Comparison of ENCODE assay signal across 1 cellular context in the genomic region with DNA sequence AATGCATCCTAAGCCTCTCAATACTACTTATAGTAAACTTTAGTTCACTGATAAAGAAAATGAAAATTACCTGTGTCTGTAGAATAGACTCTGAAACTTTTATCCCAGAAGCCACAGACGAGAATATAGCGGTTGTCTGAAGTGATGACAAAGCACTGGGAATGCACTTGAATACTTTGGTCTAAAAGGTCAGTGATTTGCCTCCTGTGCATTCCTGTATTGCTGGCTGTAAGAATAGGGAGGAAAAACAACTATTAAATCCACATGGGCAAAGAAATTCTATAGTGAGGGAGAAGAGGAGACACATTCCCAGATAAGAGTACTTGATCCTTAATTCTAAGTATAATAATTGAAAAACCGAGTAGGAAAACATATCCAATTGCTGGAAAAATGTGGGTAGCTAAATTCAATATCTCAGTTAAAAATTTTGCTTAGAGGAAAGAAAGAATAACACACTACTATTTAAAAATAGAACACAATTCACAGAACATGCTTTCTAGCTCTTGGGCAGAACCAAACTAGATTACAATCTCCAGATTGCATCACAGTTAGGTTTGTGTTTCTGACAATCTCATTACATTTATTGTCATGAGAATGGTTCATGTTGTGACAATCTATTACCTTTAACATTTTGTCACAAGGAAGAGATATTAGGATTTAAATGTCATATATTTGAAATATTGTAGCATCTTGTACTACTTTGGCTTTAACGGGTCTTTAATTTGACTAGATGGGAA.
TF ChIP-seq lines count a peak whose summit lies in the region.

No MANE protein-coding gene starts in this region.

TF ChIP-seq in K562, 482 proteins besides CTCF, POLR2A, EP300 and RAD21:
- TF ChIP-seq, protein P1, sequence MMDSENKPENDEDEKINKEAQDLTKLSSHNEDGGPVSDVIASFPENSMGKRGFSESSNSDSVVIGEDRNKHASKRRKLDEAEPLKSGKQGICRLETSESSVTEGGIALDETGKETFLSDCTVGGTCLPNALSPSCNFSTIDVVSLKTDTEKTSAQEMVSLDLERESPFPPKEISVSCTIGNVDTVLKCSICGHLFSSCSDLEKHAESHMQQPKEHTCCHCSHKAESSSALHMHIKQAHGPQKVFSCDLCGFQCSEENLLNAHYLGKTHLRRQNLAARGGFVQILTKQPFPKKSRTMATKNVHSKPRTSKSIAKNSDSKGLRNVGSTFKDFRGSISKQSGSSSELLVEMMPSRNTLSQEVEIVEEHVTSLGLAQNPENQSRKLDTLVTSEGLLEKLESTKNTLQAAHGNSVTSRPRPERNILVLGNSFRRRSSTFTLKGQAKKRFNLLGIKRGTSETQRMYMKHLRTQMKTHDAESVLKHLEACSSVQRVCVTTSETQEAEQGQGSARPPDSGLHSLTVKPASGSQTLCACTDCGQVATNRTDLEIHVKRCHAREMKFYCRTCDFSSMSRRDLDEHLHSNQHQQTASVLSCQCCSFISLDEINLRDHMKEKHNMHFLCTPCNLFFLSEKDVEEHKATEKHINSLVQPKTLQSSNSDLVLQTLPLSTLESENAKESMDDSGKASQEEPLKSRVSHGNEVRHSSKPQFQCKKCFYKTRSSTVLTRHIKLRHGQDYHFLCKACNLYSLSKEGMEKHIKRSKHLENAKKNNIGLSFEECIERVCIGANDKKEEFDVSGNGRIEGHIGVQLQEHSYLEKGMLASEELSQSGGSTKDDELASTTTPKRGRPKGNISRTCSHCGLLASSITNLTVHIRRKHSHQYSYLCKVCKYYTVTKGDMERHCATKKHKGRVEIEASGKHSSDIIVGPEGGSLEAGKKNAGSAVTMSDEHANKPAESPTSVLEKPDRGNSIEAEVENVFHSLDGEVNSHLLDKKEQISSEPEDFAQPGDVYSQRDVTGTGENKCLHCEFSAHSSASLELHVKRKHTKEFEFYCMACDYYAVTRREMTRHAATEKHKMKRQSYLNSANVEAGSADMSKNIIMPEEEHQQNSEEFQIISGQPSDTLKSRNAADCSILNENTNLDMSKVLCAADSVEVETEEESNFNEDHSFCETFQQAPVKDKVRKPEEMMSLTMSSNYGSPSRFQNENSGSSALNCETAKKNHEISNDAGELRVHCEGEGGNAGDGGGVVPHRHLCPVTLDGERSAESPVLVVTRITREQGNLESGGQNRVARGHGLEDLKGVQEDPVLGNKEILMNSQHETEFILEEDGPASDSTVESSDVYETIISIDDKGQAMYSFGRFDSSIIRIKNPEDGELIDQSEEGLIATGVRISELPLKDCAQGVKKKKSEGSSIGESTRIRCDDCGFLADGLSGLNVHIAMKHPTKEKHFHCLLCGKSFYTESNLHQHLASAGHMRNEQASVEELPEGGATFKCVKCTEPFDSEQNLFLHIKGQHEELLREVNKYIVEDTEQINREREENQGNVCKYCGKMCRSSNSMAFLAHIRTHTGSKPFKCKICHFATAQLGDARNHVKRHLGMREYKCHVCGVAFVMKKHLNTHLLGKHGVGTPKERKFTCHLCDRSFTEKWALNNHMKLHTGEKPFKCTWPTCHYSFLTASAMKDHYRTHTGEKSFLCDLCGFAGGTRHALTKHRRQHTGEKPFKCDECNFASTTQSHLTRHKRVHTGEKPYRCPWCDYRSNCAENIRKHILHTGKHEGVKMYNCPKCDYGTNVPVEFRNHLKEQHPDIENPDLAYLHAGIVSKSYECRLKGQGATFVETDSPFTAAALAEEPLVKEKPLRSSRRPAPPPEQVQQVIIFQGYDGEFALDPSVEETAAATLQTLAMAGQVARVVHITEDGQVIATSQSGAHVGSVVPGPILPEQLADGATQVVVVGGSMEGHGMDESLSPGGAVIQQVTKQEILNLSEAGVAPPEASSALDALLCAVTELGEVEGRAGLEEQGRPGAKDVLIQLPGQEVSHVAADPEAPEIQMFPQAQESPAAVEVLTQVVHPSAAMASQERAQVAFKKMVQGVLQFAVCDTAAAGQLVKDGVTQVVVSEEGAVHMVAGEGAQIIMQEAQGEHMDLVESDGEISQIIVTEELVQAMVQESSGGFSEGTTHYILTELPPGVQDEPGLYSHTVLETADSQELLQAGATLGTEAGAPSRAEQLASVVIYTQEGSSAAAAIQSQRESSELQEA (IDR thresholded peaks at IDR 0.05; ENCODE audit: low read depth), result no peak
- TF ChIP-seq, protein P2, sequence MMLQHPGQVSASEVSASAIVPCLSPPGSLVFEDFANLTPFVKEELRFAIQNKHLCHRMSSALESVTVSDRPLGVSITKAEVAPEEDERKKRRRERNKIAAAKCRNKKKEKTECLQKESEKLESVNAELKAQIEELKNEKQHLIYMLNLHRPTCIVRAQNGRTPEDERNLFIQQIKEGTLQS (IDR thresholded peaks at IDR 0.05), result peak; percentile 63; the same call in 1 of the 2 replicates
- TF ChIP-seq, protein P2 (CRISPR knock-in tag; conservative IDR thresholded peaks at IDR 0.05), result no peak
- TF ChIP-seq CEBPB (tag; IDR thresholded peaks at IDR 0.05) (peak; percentile 73), ZBTB1 (CRISPR knock-in tag; IDR thresholded peaks at IDR 0.05; ENCODE audit: borderline replicate concordance, low read depth) (no peak), ZNF274 (IDR thresholded peaks at IDR 0.05; ENCODE audit: borderline replicate concordance, low read depth, low read length) (no peak), ELF1 (tag; IDR thresholded peaks at IDR 0.05) (no peak), FOXJ2 (tag; IDR thresholded peaks at IDR 0.05) (peak; percentile 22; the same call in 1 of the 2 replicates), HNRNPK (IDR thresholded peaks at IDR 0.05; ENCODE audit: low read depth, low read length, poor library complexity, severe bottlenecking) (no peak), CEBPG (CRISPR knock-in tag; IDR thresholded peaks at IDR 0.05) (no peak), CEBPG (tag; conservative IDR thresholded peaks at IDR 0.05 in 1 of 2, IDR thresholded peaks at IDR 0.05 in 1 of 2) (peak; percentile 76 to 86), MAZ (CRISPR knock-in tag; conservative IDR thresholded peaks at IDR 0.05 in 1 of 2, IDR thresholded peaks at IDR 0.05 in 1 of 2) (no peak), HMG20A (CRISPR knock-in tag; conservative IDR thresholded peaks at IDR 0.05) (no peak)
- TF ChIP-seq, protein P3, sequence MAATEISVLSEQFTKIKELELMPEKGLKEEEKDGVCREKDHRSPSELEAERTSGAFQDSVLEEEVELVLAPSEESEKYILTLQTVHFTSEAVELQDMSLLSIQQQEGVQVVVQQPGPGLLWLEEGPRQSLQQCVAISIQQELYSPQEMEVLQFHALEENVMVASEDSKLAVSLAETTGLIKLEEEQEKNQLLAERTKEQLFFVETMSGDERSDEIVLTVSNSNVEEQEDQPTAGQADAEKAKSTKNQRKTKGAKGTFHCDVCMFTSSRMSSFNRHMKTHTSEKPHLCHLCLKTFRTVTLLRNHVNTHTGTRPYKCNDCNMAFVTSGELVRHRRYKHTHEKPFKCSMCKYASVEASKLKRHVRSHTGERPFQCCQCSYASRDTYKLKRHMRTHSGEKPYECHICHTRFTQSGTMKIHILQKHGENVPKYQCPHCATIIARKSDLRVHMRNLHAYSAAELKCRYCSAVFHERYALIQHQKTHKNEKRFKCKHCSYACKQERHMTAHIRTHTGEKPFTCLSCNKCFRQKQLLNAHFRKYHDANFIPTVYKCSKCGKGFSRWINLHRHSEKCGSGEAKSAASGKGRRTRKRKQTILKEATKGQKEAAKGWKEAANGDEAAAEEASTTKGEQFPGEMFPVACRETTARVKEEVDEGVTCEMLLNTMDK (IDR thresholded peaks at IDR 0.05; ENCODE audit: borderline replicate concordance, insufficient read depth, low read depth, low read length, poor library complexity, severe bottlenecking), result no peak
- TF ChIP-seq, protein P4, sequence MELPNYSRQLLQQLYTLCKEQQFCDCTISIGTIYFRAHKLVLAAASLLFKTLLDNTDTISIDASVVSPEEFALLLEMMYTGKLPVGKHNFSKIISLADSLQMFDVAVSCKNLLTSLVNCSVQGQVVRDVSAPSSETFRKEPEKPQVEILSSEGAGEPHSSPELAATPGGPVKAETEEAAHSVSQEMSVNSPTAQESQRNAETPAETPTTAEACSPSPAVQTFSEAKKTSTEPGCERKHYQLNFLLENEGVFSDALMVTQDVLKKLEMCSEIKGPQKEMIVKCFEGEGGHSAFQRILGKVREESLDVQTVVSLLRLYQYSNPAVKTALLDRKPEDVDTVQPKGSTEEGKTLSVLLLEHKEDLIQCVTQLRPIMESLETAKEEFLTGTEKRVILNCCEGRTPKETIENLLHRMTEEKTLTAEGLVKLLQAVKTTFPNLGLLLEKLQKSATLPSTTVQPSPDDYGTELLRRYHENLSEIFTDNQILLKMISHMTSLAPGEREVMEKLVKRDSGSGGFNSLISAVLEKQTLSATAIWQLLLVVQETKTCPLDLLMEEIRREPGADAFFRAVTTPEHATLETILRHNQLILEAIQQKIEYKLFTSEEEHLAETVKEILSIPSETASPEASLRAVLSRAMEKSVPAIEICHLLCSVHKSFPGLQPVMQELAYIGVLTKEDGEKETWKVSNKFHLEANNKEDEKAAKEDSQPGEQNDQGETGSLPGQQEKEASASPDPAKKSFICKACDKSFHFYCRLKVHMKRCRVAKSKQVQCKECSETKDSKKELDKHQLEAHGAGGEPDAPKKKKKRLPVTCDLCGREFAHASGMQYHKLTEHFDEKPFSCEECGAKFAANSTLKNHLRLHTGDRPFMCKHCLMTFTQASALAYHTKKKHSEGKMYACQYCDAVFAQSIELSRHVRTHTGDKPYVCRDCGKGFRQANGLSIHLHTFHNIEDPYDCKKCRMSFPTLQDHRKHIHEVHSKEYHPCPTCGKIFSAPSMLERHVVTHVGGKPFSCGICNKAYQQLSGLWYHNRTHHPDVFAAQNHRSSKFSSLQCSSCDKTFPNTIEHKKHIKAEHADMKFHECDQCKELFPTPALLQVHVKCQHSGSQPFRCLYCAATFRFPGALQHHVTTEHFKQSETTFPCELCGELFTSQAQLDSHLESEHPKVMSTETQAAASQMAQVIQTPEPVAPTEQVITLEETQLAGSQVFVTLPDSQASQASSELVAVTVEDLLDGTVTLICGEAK (IDR thresholded peaks at IDR 0.05), result no peak
- TF ChIP-seq, protein P4 (CRISPR knock-in tag; IDR thresholded peaks at IDR 0.05), result no peak
- TF ChIP-seq, protein P5, sequence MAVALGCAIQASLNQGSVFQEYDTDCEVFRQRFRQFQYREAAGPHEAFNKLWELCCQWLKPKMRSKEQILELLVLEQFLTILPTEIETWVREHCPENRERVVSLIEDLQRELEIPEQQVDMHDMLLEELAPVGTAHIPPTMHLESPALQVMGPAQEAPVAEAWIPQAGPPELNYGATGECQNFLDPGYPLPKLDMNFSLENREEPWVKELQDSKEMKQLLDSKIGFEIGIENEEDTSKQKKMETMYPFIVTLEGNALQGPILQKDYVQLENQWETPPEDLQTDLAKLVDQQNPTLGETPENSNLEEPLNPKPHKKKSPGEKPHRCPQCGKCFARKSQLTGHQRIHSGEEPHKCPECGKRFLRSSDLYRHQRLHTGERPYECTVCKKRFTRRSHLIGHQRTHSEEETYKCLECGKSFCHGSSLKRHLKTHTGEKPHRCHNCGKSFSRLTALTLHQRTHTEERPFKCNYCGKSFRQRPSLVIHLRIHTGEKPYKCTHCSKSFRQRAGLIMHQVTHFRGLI (CRISPR knock-in tag; IDR thresholded peaks at IDR 0.05), result 0 out of 2 replicates have a peak, but pooled peaks have one; percentile 18
- TF ChIP-seq, protein P6, sequence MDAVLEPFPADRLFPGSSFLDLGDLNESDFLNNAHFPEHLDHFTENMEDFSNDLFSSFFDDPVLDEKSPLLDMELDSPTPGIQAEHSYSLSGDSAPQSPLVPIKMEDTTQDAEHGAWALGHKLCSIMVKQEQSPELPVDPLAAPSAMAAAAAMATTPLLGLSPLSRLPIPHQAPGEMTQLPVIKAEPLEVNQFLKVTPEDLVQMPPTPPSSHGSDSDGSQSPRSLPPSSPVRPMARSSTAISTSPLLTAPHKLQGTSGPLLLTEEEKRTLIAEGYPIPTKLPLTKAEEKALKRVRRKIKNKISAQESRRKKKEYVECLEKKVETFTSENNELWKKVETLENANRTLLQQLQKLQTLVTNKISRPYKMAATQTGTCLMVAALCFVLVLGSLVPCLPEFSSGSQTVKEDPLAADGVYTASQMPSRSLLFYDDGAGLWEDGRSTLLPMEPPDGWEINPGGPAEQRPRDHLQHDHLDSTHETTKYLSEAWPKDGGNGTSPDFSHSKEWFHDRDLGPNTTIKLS (IDR thresholded peaks at IDR 0.05; ENCODE audit: borderline replicate concordance, low read depth), result no peak
- TF ChIP-seq, protein P7, sequence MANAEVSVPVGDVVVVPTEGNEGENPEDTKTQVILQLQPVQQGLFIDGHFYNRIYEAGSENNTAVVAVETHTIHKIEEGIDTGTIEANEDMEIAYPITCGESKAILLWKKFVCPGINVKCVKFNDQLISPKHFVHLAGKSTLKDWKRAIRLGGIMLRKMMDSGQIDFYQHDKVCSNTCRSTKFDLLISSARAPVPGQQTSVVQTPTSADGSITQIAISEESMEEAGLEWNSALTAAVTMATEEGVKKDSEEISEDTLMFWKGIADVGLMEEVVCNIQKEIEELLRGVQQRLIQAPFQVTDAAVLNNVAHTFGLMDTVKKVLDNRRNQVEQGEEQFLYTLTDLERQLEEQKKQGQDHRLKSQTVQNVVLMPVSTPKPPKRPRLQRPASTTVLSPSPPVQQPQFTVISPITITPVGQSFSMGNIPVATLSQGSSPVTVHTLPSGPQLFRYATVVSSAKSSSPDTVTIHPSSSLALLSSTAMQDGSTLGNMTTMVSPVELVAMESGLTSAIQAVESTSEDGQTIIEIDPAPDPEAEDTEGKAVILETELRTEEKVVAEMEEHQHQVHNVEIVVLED (CRISPR knock-in tag; IDR thresholded peaks at IDR 0.05), result 0 out of 2 replicates have a peak, but pooled peaks have one; percentile 28
